ENCODE assay signal across 2 cellular contexts in the genomic region with DNA sequence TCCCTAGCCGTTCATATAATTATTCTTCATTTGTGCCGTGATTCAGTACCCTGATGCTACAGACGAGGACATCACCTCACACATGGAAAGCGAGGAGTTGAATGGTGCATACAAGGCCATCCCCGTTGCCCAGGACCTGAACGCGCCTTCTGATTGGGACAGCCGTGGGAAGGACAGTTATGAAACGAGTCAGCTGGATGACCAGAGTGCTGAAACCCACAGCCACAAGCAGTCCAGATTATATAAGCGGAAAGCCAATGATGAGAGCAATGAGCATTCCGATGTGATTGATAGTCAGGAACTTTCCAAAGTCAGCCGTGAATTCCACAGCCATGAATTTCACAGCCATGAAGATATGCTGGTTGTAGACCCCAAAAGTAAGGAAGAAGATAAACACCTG.
TF ChIP-seq lines count a peak whose summit lies in the region.

No MANE protein-coding gene starts in this region.

TF ChIP-seq in IMR-90, 13 proteins besides CTCF, POLR2A, EP300 and RAD21:
- TF ChIP-seq NFE2L2 (IDR thresholded peaks at IDR 0.05; ENCODE audit: low read depth, low read length) (no peak), SMC3 (IDR thresholded peaks at IDR 0.05; ENCODE audit: low read depth, low read length) (no peak), CEBPB (IDR thresholded peaks at IDR 0.05; ENCODE audit: low read depth, low read length) (no peak)

TF ChIP-seq in SK-N-SH, 30 proteins besides CTCF, POLR2A, EP300 and RAD21:
- TF ChIP-seq TEAD4 (IDR thresholded peaks at IDR 0.05; ENCODE audit: borderline replicate concordance, insufficient read depth): no peak
- no peak for TF ChIP-seq MEF2A (IDR thresholded peaks at IDR 0.05; ENCODE audit: borderline replicate concordance, low read depth)
- no peak for TF ChIP-seq RCOR1 (IDR thresholded peaks at IDR 0.05; ENCODE audit: low read length)
- TF ChIP-seq, protein P1, sequence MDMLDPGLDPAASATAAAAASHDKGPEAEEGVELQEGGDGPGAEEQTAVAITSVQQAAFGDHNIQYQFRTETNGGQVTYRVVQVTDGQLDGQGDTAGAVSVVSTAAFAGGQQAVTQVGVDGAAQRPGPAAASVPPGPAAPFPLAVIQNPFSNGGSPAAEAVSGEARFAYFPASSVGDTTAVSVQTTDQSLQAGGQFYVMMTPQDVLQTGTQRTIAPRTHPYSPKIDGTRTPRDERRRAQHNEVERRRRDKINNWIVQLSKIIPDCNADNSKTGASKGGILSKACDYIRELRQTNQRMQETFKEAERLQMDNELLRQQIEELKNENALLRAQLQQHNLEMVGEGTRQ (IDR thresholded peaks at IDR 0.05; ENCODE audit: borderline replicate concordance, low read depth, low read length): no peak
- TF ChIP-seq, protein P2, sequence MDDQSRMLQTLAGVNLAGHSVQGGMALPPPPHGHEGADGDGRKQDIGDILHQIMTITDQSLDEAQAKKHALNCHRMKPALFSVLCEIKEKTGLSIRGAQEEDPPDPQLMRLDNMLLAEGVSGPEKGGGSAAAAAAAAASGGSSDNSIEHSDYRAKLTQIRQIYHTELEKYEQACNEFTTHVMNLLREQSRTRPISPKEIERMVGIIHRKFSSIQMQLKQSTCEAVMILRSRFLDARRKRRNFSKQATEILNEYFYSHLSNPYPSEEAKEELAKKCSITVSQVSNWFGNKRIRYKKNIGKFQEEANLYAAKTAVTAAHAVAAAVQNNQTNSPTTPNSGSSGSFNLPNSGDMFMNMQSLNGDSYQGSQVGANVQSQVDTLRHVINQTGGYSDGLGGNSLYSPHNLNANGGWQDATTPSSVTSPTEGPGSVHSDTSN (IDR thresholded peaks at IDR 0.05): no peak
- TF ChIP-seq RXRA (IDR thresholded peaks at IDR 0.05; ENCODE audit: borderline replicate concordance, low read depth): no peak
- no peak for TF ChIP-seq TAF1 (IDR thresholded peaks at IDR 0.05; ENCODE audit: borderline replicate concordance, low read depth, low read length)
- TF ChIP-seq RFX5 (IDR thresholded peaks at IDR 0.05; ENCODE audit: low read length): no peak
- TF ChIP-seq FOSL2 (IDR thresholded peaks at IDR 0.05; ENCODE audit: borderline replicate concordance, low read depth): no peak
- no peak for TF ChIP-seq JUND (IDR thresholded peaks at IDR 0.05)
- no peak for TF ChIP-seq EZH2phosphoT487 (IDR thresholded peaks at IDR 0.05; ENCODE audit: borderline replicate concordance, low read depth)
- TF ChIP-seq FOXM1 (IDR thresholded peaks at IDR 0.05; ENCODE audit: low read depth): no peak
- TF ChIP-seq, protein P3, sequence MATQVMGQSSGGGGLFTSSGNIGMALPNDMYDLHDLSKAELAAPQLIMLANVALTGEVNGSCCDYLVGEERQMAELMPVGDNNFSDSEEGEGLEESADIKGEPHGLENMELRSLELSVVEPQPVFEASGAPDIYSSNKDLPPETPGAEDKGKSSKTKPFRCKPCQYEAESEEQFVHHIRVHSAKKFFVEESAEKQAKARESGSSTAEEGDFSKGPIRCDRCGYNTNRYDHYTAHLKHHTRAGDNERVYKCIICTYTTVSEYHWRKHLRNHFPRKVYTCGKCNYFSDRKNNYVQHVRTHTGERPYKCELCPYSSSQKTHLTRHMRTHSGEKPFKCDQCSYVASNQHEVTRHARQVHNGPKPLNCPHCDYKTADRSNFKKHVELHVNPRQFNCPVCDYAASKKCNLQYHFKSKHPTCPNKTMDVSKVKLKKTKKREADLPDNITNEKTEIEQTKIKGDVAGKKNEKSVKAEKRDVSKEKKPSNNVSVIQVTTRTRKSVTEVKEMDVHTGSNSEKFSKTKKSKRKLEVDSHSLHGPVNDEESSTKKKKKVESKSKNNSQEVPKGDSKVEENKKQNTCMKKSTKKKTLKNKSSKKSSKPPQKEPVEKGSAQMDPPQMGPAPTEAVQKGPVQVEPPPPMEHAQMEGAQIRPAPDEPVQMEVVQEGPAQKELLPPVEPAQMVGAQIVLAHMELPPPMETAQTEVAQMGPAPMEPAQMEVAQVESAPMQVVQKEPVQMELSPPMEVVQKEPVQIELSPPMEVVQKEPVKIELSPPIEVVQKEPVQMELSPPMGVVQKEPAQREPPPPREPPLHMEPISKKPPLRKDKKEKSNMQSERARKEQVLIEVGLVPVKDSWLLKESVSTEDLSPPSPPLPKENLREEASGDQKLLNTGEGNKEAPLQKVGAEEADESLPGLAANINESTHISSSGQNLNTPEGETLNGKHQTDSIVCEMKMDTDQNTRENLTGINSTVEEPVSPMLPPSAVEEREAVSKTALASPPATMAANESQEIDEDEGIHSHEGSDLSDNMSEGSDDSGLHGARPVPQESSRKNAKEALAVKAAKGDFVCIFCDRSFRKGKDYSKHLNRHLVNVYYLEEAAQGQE (IDR thresholded peaks at IDR 0.05; ENCODE audit: low read depth, low read length): no peak
